29 cellular contexts compared by ENCODE assay signal in genomic region chr22:49186293-49186692, GRCh38.
"Had no signal": no experiment of that assay in that cellular context is flagged by ENCODE, and none has a peak within 500 bp of the region (broad histone marks: within the 10 kb centered on the region; RNA-seq: fewer than 3 reads in every experiment).

No MANE protein-coding gene starts in this region.

- H3K36me3 Mint-ChIP-seq: naive thymus-derived CD8-positive, alpha-beta T cell; natural killer cell treated with Interleukin-12 subunit alpha and Interleukin-12 subunit beta and Interleukin-15 and Interleukin-18, amount 100 ng/mL, for 72 hours; stimulated activated memory B cell treated with anti-CD40 and anti-IgM and Interleukin-4, amounts not matched to agents 10 μg/mL and 1 μg/mL and 100 μg/mL, for 72 hours; type B pancreatic cell had no signal

- H3K79me2 ChIP-seq: parathyroid adenoma had no signal

- H3K9ac ChIP-seq: parathyroid adenoma had no signal

- H3K4me1 ChIP-seq: parathyroid adenoma, psoas muscle, sigmoid colon, suprapubic skin, testis, tibial artery, transverse colon, upper lobe of right lung, uterus had no signal

- DNase-seq: naive thymus-derived CD8-positive, alpha-beta T cell; nephron progenitor cell; occipital lobe; ovary; right cardiac atrium; sigmoid colon; small intestine; stimulated activated CD4-positive, alpha-beta T cell treated with anti-CD3 and anti-CD28 coated beads, Interleukin-15, amount 100 ng/mL, for 24 hours; stimulated activated CD4-positive, alpha-beta T cell treated with anti-CD3 and anti-CD28 coated beads, Interleukin-4, amount 100 ng/mL, for 1 hour; stimulated activated CD4-positive, alpha-beta T cell treated with anti-CD3 and anti-CD28 coated beads, Interleukin-4, amount 100 ng/mL, for 4 hours; stimulated activated CD8-positive, alpha-beta memory T cell treated with anti-CD3 and anti-CD28 coated beads, Interleukin-4, amount 100 ng/mL, for 48 hours; stimulated activated naive CD4-positive, alpha-beta T cell; stimulated activated naive CD8-positive, alpha-beta T cell treated with anti-CD3 and anti-CD28 coated beads, Interleukin-15, amount 100 ng/mL, for 72 hours; stimulated activated naive CD8-positive, alpha-beta T cell treated with anti-CD3 and anti-CD28 coated beads, Interleukin-15, Interleukin-2, amounts not matched to agents 100 U/mL and 50 U/mL, for 24 hours; substantia nigra; testis; tibial artery; transverse colon; upper lobe of right lung; uterus had no signal

- FAIRE-seq: small intestine had no signal

- H3K9me3 ChIP-seq: psoas muscle, right lobe of liver, sigmoid colon, suprapubic skin, testis, tibial artery, transverse colon, upper lobe of right lung, uterus had no signal

- H3K36me3 ChIP-seq: ovary, right lobe of liver, sigmoid colon, suprapubic skin, tibial artery, transverse colon, upper lobe of right lung, uterus had no signal

- H3K27ac Mint-ChIP-seq: naive thymus-derived CD8-positive, alpha-beta T cell; natural killer cell treated with Interleukin-12 subunit alpha and Interleukin-12 subunit beta and Interleukin-15 and Interleukin-18, amount 100 ng/mL, for 72 hours; nephron progenitor cell; progenitor cell of endocrine pancreas; stimulated activated memory B cell treated with anti-CD40 and anti-IgM and Interleukin-4, amounts not matched to agents 10 μg/mL and 1 μg/mL and 100 μg/mL, for 72 hours; stimulated activated naive CD8-positive, alpha-beta T cell treated with anti-CD3 and anti-CD28 coated beads, Interleukin-15, amount 100 ng/mL, for 72 hours; type B pancreatic cell had no signal

- H3K4me1 Mint-ChIP-seq: naive thymus-derived CD8-positive, alpha-beta T cell; stimulated activated memory B cell treated with anti-CD40 and anti-IgM and Interleukin-4, amounts not matched to agents 10 μg/mL and 1 μg/mL and 100 μg/mL, for 72 hours; stimulated activated naive CD8-positive, alpha-beta T cell treated with anti-CD3 and anti-CD28 coated beads, Interleukin-15, amount 100 ng/mL, for 72 hours had no signal

- H3K4me3 ChIP-seq: ovary, psoas muscle, right lobe of liver, sigmoid colon, suprapubic skin, testis, tibial artery, transverse colon, upper lobe of right lung, uterus had no signal

- ATAC-seq: naive thymus-derived CD8-positive, alpha-beta T cell; natural killer cell treated with Interleukin-12 subunit alpha and Interleukin-12 subunit beta and Interleukin-15 and Interleukin-18, amount 100 ng/mL, for 72 hours; psoas muscle; right cardiac atrium; right lobe of liver; stimulated activated memory B cell treated with anti-CD40 and anti-IgM and Interleukin-4, amounts not matched to agents 10 μg/mL and 1 μg/mL and 100 μg/mL, for 72 hours; stimulated activated naive CD8-positive, alpha-beta T cell treated with anti-CD3 and anti-CD28 coated beads, Interleukin-15, amount 100 ng/mL, for 72 hours; stimulated activated naive CD8-positive, alpha-beta T cell treated with anti-CD3 and anti-CD28 coated beads, Interleukin-15, Interleukin-2, amounts not matched to agents 100 U/mL and 50 U/mL, for 24 hours; upper lobe of right lung had no signal

- H2AFZ ChIP-seq: parathyroid adenoma had no signal

- H3K27me3 ChIP-seq: ovary, right lobe of liver, testis, transverse colon, uterus had no signal

- H3K27ac ChIP-seq: ovary, parathyroid adenoma, psoas muscle, right lobe of liver, sigmoid colon, suprapubic skin, testis, tibial artery, transverse colon, upper lobe of right lung, uterus had no signal

- H3K9me3 Mint-ChIP-seq: naive thymus-derived CD8-positive, alpha-beta T cell; natural killer cell treated with Interleukin-12 subunit alpha and Interleukin-12 subunit beta and Interleukin-15 and Interleukin-18, amount 100 ng/mL, for 72 hours; neural crest cell; stimulated activated naive CD8-positive, alpha-beta T cell treated with anti-CD3 and anti-CD28 coated beads, Interleukin-15, amount 100 ng/mL, for 72 hours; type B pancreatic cell had no signal

- H3K4me3 Mint-ChIP-seq: naive thymus-derived CD8-positive, alpha-beta T cell; natural killer cell treated with Interleukin-12 subunit alpha and Interleukin-12 subunit beta and Interleukin-15 and Interleukin-18, amount 100 ng/mL, for 72 hours; nephron progenitor cell; neural crest cell; stimulated activated memory B cell treated with anti-CD40 and anti-IgM and Interleukin-4, amounts not matched to agents 10 μg/mL and 1 μg/mL and 100 μg/mL, for 72 hours; stimulated activated naive CD8-positive, alpha-beta T cell treated with anti-CD3 and anti-CD28 coated beads, Interleukin-15, amount 100 ng/mL, for 72 hours; type B pancreatic cell had no signal
